In genomic region chr12:66169221-66170170, GRCh38 we compare ENCODE assay signal across 8 cellular contexts. TPM values are rescaled to one million over a fixed set of nuclear protein-coding genes. Genes with fewer than 3 reads are reported as not detected.
A peak's percentile ranks its signal among the peaks of the same experiment; 100 is the strongest.
DNase-seq lines count a peak whose midpoint lies in the region; ATAC-seq and TF ChIP-seq lines count a peak whose summit lies in the region.

TMBIM4 (minus strand) TSS chr12:66169996; CDS start chr12:66169951, 45 bp downstream.

- peak; percentile 90 for ATAC-seq in GM21723 (IDR thresholded peaks at IDR 0.05; ENCODE audit: unreplicated experiment)
- ATAC-seq in esophagus mucosa, result peak; percentile 95

- peaks cover 52% of the 10 kb centered on the region for H3K4me1 Mint-ChIP-seq in activated T-cell treated with anti-CD3 and anti-CD28 coated beads, Interleukin-2, amount 50 U/mL, for 24 hours (ENCODE audit: low read depth)

- no peaks in the 10 kb centered on the region for H3K27me3 Mint-ChIP-seq in activated T-cell treated with anti-CD3 and anti-CD28 coated beads, Interleukin-2, amount 50 U/mL, for 24 hours

- no peaks in the 10 kb centered on the region for H3K9me3 ChIP-seq in muscle layer of duodenum (ENCODE audit: control insufficient read depth in 1 of 2, low read length in 2 of 2)

- DNase-seq in DMS79 treated with DMSO at 0.1 percent for 48 hours (lab: John Stamatoyannopoulos, UW) (peak; percentile 43), KG1 (lab: John Stamatoyannopoulos, UW) (peak; percentile 92)
- peak; percentile 91 for DNase-seq in activated T-cell treated with anti-CD3 and anti-CD28 coated beads, Interleukin-2, amount 50 U/mL, for 24 hours
- peak; percentile 75 to 84 for DNase-seq in stimulated activated CD8-positive, alpha-beta memory T cell treated with anti-CD3 and anti-CD28 coated beads, Interleukin-7, amount 100 ng/mL, for 4 hours (ENCODE audit: low read depth in 2 of 2)

- peak within 1 kb of the TSS; percentile 78 to 80 for H3K4me3 ChIP-seq in muscle layer of duodenum (ENCODE audit: low read depth in 1 of 2, low read length in 2 of 2)

- H3K4me3 Mint-ChIP-seq in activated T-cell treated with anti-CD3 and anti-CD28 coated beads, Interleukin-2, amount 50 U/mL, for 24 hours, result peak within 1 kb of the TSS; percentile 95

- peak within 1 kb of the TSS; percentile 99 for H3K27ac ChIP-seq in muscle layer of duodenum (ENCODE audit: low read length)

- H3K36me3 Mint-ChIP-seq in activated T-cell treated with anti-CD3 and anti-CD28 coated beads, Interleukin-2, amount 50 U/mL, for 24 hours (ENCODE audit: low read depth), result peaks cover 54% of the 10 kb centered on the region

- H3K4me1 ChIP-seq in muscle layer of duodenum (ENCODE audit: control insufficient read depth in 1 of 2, insufficient read depth in 2 of 2, low read length in 2 of 2), result peaks cover 0 to 14% of the 10 kb centered on the region in 2 donors

- peaks cover 0 to 8% of the 10 kb centered on the region in 2 donors for H3K36me3 ChIP-seq in muscle layer of duodenum (ENCODE audit: control insufficient read depth in 1 of 2, insufficient read depth in 2 of 2, low read length in 2 of 2)

- no peaks in the 10 kb centered on the region for H3K27me3 ChIP-seq in muscle layer of duodenum (ENCODE audit: low read depth, low read length)

- H3K9me3 Mint-ChIP-seq in activated T-cell treated with anti-CD3 and anti-CD28 coated beads, Interleukin-2, amount 50 U/mL, for 24 hours, result peaks cover 15% of the 10 kb centered on the region

- H3K27ac Mint-ChIP-seq in activated T-cell treated with anti-CD3 and anti-CD28 coated beads, Interleukin-2, amount 50 U/mL, for 24 hours, result peak within 1 kb of the TSS; percentile 99

TF ChIP-seq in PFSK-1, 5 proteins besides CTCF, POLR2A, EP300 and RAD21:
- TF ChIP-seq SIN3A (IDR thresholded peaks at IDR 0.05; ENCODE audit: borderline replicate concordance, insufficient read depth, low read length) (peak; percentile 41; the same call in 1 of the 2 replicates), POLR2AphosphoS5 (IDR thresholded peaks at IDR 0.05; ENCODE audit: low read depth, low read length) (peak; percentile 83), FOXP2 (optimal IDR thresholded peaks at IDR 0.05; ENCODE audit: borderline replicate concordance, extremely low read depth, extremely low read length, insufficient read depth) (no peak), TAF1 (IDR thresholded peaks at IDR 0.05; ENCODE audit: borderline replicate concordance, insufficient read depth, low read length) (peak; percentile 71), REST (IDR thresholded peaks at IDR 0.05; ENCODE audit: insufficient read depth in 1 of 2, low read depth in 2 of 2, low read length in 2 of 2) (peak; percentile 16 to 45; a peak in 1 of 4 replicates)

RNA-seq across cellular contexts. Expression of gene TMBIM4, which starts in this region (rescaled TPM):
- 32.6 TPM for polyA plus RNA-seq in PFSK-1 (2012; ENCODE audit: insufficient read length, low read depth)
- total RNA-seq in esophagus mucosa, result 55.0 TPM

Comparison
In these comparisons a context has a peak if more than half of its experiments do, and no peak if none do; other contexts are left out.
1. Peak in every context shown above with its lines: DNase-seq, ATAC-seq, H3K4me3 ChIP-seq and H3K27ac ChIP-seq.